Comparison of ENCODE assay signal across 17 cellular contexts in the genomic region with DNA sequence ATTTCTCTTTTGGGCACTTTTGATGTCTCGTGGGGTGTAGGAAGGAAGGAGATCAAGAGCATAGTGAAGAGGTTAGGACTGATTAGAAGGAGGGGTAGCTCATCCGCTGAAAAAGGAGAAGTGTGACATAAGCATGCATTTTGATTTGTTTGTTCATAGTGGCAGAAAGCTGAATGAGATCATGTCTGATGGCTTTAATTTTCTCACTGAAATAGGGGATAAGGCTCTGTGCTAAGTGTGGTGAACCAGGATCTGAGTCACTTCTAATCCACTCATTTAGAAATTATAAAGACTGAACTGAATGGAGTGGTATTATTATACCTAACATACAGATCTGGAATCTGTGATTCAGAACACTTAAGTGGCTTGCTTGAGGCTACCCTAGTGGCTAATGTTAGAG.
DNase-seq lines count a peak whose midpoint lies in the region; ATAC-seq and TF ChIP-seq lines count a peak whose summit lies in the region.
"Had no signal": no experiment of that assay in that cellular context is flagged by ENCODE, and none has a peak within 500 bp of the region (broad histone marks: within the 10 kb centered on the region; RNA-seq: fewer than 3 reads in every experiment).

No MANE protein-coding gene starts in this region.

- CTCF ChIA-PET in PC-3 (lab: Charles Lee), result no interaction called here

- no peak overlapping the region for H2AFZ ChIP-seq in PC-3 (ENCODE audit: low read length)

- intact Hi-C loops in PC-3 (cut with micrococcal nuclease), result no loop called here

- ATAC-seq in HG02981 (IDR thresholded peaks at IDR 0.05; ENCODE audit: unreplicated experiment) (no peak), PC-3 (no peak)
- ATAC-seq: natural killer cell, T-helper 17 cell had no signal

- no peak overlapping the region for H3K27ac ChIP-seq in PC-3 (ENCODE audit: low read length)
- H3K27ac ChIP-seq: breast epithelium, upper lobe of left lung had no signal

- no peaks in the 10 kb centered on the region for H3K36me3 ChIP-seq in PC-3 (ENCODE audit: low read depth, low read length)
- H3K36me3 ChIP-seq: breast epithelium, upper lobe of left lung had no signal

- H3K4me3 ChIP-seq in AG09309 (ENCODE audit: control insufficient read depth, low read depth, low read length), result no peak overlapping the region
- no peak overlapping the region for H3K4me3 ChIP-seq in PC-3 (ENCODE audit: low read length)
- H3K4me3 ChIP-seq: breast epithelium, upper lobe of left lung had no signal

- no TSS peak for BruUV-seq in PC-3 (replicated peaks; lab: Mats Ljungman, UMichigan)

- TF ChIP-seq CTCF in AG09309 (IDR thresholded peaks at IDR 0.05; ENCODE audit: control insufficient read depth, insufficient read depth, low read depth, low read length, missing control alignments), result no peak
- TF ChIP-seq CTCF in PC-3 (conservative IDR thresholded peaks at IDR 0.05; ENCODE audit: low read depth, low read length), result no peak

- POLR2A ChIA-PET in PC-3 (lab: Charles Lee; ENCODE audit: unreplicated experiment), result no interaction called here

- peak; percentile 7 for DNase-seq in AG09309 (ENCODE audit: low read depth)
- DNase-seq in DMS53 (lab: John Stamatoyannopoulos, UW), result peak; percentile 49
- DNase-seq in NCI-H2227 (lab: John Stamatoyannopoulos, UW; ENCODE audit: unreplicated experiment), result peak; percentile 13
- DNase-seq in fibroblast of peridontal ligament (ENCODE audit: extremely low read depth), result peak; percentile 47
- DNase-seq in NCI-H526 treated with DMSO at 0.1 percent for 48 hours (lab: John Stamatoyannopoulos, UW), result no peak
- DNase-seq in C1 segment of cervical spinal cord (lab: John Stamatoyannopoulos, UW), result no peak
- DNase-seq in PC-3, result no peak
- DNase-seq: activated CD4-positive, alpha-beta T cell treated with anti-CD3 and anti-CD28 coated beads, Interleukin-2, amount 50 U/mL, for 1 hour; activated gamma-delta T cell; CD4-positive, CD25-positive, alpha-beta regulatory T cell; effector memory CD4-positive, alpha-beta T cell; natural killer cell; NCI-H1092 treated with DMSO at 0.1 percent for 48 hours; T-helper 17 cell; upper lobe of left lung had no signal

- H3F3A ChIP-seq in PC-3 (ENCODE audit: low read length, unreplicated experiment), result no peaks in the 10 kb centered on the region

- H3K79me2 ChIP-seq in PC-3 (ENCODE audit: low read length), result no peaks in the 10 kb centered on the region

- peaks cover 29% of the 10 kb centered on the region; the same call in 1 of the 2 replicates for H3K27me3 ChIP-seq in PC-3 (ENCODE audit: low read length)
- H3K27me3 ChIP-seq: breast epithelium, upper lobe of left lung had no signal

- H3K9me3 ChIP-seq in PC-3 (ENCODE audit: low read length), result no peaks in the 10 kb centered on the region
- H3K9me3 ChIP-seq: breast epithelium, upper lobe of left lung had no signal

- no peak overlapping the region for H3K4me2 ChIP-seq in PC-3 (ENCODE audit: low read length)

- no peak overlapping the region for H3K9ac ChIP-seq in PC-3 (ENCODE audit: low read length)

- no peaks in the 10 kb centered on the region for H4K20me1 ChIP-seq in PC-3 (ENCODE audit: low read length)

- H3K9me2 ChIP-seq in PC-3 (replicated peaks; ENCODE audit: low read length), result no peaks in the 10 kb centered on the region

- no peaks in the 10 kb centered on the region for H3K4me1 ChIP-seq in PC-3 (ENCODE audit: insufficient read depth, low read length)
- H3K4me1 ChIP-seq: breast epithelium had no signal

Comparison
In these comparisons a context has a peak if more than half of its experiments do, and no peak if none do; other contexts are left out.
1. DNase-seq: peak in AG09309 (single experiment), DMS53 (single experiment), NCI-H2227 (single experiment) and fibroblast of peridontal ligament (single experiment); none in NCI-H526 treated with DMSO at 0.1 percent for 48 hours (single experiment), C1 segment of cervical spinal cord (0 of 14) and PC-3 (single experiment).